8 cellular contexts compared by ENCODE assay signal in the genomic region with DNA sequence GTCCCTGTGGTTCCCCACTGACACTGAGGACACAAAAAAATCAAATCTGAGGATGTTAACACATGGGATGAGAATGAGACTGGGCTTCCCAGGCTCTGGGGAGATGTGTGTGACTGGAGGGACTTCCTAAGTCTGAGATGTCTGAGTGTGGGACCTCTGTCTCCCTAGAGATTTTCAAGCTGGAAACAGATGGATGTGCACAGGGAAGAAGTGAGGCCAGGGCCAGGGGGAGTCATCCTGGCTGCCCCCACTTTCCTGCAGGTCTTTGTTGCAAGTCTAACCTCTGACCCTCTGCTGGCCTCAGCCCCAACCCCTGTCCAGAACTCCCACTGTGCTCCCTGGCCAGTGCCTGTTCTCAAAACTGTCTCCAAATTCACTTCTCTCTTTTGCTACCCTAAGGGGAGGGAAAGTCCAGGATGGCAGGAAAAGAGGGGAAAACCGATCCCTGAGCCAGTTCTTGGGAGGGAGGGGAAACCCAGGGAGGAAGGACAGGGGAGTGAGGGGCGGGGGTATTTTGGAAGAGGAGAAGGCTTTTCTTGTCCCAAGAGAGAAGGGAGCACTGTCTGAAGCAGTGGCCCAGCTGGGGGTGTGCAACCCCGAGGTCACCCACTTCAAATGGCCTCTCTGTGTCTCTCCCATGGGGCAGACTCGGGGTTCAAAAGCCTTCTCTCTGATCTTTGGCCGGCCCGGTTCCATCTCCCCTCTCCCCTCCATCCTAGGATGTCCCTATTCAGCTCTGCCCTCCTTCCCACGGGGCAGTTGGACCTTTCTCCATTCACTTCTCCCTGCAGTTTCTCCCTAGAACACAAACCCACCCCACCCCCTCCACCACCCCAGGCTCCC. TPM values are rescaled to one million over a fixed set of nuclear protein-coding genes. Genes with fewer than 3 reads are reported as not detected.
A peak's percentile ranks its signal among the peaks of the same experiment; 100 is the strongest.
DNase-seq lines count a peak whose midpoint lies in the region; ATAC-seq, FAIRE-seq and TF ChIP-seq lines count a peak whose summit lies in the region.

No MANE protein-coding gene starts in this region.

- peaks cover 82% of the 10 kb centered on the region for H3K4me1 Mint-ChIP-seq in Calu3 (ENCODE audit: low read depth, unreplicated experiment)

- CTCF ChIA-PET in Calu3 (lab: Charles Lee), result interaction anchor here (0.6 kb wide), 1 partner anchor 302 kb away, joined by 4 read pairs; no protein-coding TSS in a partner anchor

- H3K36me3 ChIP-seq in ovary, result no peaks in the 10 kb centered on the region

- no peak for TF ChIP-seq EP300 in ovary (IDR thresholded peaks at IDR 0.05)

- H3K27ac ChIP-seq in ovary, result peak overlapping the region; percentile 95 to 96

- DNase-seq in Calu3, result no peak
- peak; percentile 31 for DNase-seq in RCC 7860 (ENCODE audit: low spot score)
- no peak for DNase-seq in epithelial cell of esophagus (ENCODE audit: low read depth)
- peak in 2 of 5 donors; percentile 60 to 61 for DNase-seq in ovary
- no peak for DNase-seq in HuH-7 (ENCODE audit: low spot score)
- no peak for DNase-seq in GM19239 (ENCODE audit: insufficient read length, low spot score)
- DNase-seq in iPS-NIHi11 (ENCODE audit: low spot score), result no peak

- FAIRE-seq in RCC 7860 (lab: Jason Lieb, UNC), result no peak
- no peak for FAIRE-seq in GM19239 (lab: Jason Lieb, UNC)

- H3K4me3 ChIP-seq in epithelial cell of esophagus (ENCODE audit: low read length) (peak overlapping the region; percentile 70), ovary (peak overlapping the region; percentile 54)

- no TSS peak for BruUV-seq in Calu3 (replicated peaks; lab: Mats Ljungman, UMichigan)

- no peaks in the 10 kb centered on the region for H3K9me3 Mint-ChIP-seq in Calu3 (ENCODE audit: low read depth, unreplicated experiment)

- intact Hi-C loops in Calu3 (cut with micrococcal nuclease; ENCODE audit: unreplicated experiment) (no loop called here), ovary (cut with DNase I) (loop anchor here in 2 of 4 donors (10.0 kb wide), 1 partner anchor 201 kb away; the partner anchor contains the start of gene DDR1 (in 2 of the 2))

- H3K9me3 ChIP-seq in ovary, result no peaks in the 10 kb centered on the region

- TF ChIP-seq POLR2A in ovary (IDR thresholded peaks at IDR 0.05), result no peak

- TF ChIP-seq CTCF in Calu3 (IDR thresholded peaks at IDR 0.05; ENCODE audit: unreplicated experiment) (no peak), epithelial cell of esophagus (IDR thresholded peaks at IDR 0.05; ENCODE audit: insufficient read depth, low read depth, low read length, missing control alignments) (no peak), ovary (IDR thresholded peaks at IDR 0.05) (no peak)

- ATAC-seq in HG02623 (IDR thresholded peaks at IDR 0.05; ENCODE audit: unreplicated experiment), result no peak

- peaks cover 79% of the 10 kb centered on the region for H3K36me3 Mint-ChIP-seq in Calu3 (ENCODE audit: insufficient read depth, unreplicated experiment)

- 10 to 12% (median 11%) methylated on average over 7 of the region's 7 CpGs for WGBS in ovary, 3 donors

- peak overlapping the region; percentile 41 for H3K4me3 Mint-ChIP-seq in Calu3 (ENCODE audit: low read depth, unreplicated experiment)

- H3K4me1 ChIP-seq in ovary (ENCODE audit: insufficient read depth), result peaks cover 15% of the 10 kb centered on the region

- H3K27me3 Mint-ChIP-seq in Calu3 (ENCODE audit: unreplicated experiment), result no peaks in the 10 kb centered on the region

- H3K27me3 ChIP-seq in ovary, result no peaks in the 10 kb centered on the region

- H3K27ac Mint-ChIP-seq in Calu3 (ENCODE audit: unreplicated experiment), result peak overlapping the region; percentile 42

RNA-seq across cellular contexts. Expression of gene PPP1R18, which starts 3.1 kb away (rescaled TPM):
- total RNA-seq in Calu3 (2022) (22.0 and 28.2 TPM in 2 replicates), ovary (10 to 100 TPM; 14.7 to 86.4 (median 56.0) TPM)
- 10 to 100 TPM; 51.0 to 95.9 TPM for polyA plus RNA-seq in ovary

RNA-seq across cellular contexts. Expression of gene NRM, which starts 7.4 kb away (rescaled TPM):
- total RNA-seq in Calu3 (2022), result 22.8 and 30.2 TPM in 2 replicates
- total RNA-seq in ovary, result 10 to 100 TPM in 5 of 7 donors, 1 to 10 TPM in 2; 3.4 to 23.2 (median 15.3) TPM
- polyA plus RNA-seq in ovary, result 10 to 100 TPM; 15.3 to 15.4 TPM

RNA-seq across cellular contexts. Expression of gene DHX16, which starts 10.6 kb away (rescaled TPM):
- total RNA-seq in Calu3 (2022), result 51.6 and 55.6 TPM in 2 replicates
- total RNA-seq in ovary, result 10 to 100 TPM; 18.0 to 27.4 (median 22.5) TPM
- 10 to 100 TPM; 19.3 to 27.4 TPM for polyA plus RNA-seq in ovary

RNA-seq across cellular contexts. Expression of gene MDC1, which starts 33.7 kb away (rescaled TPM):
- total RNA-seq in Calu3 (2022) (62.4 and 66.6 TPM in 2 replicates), ovary (10 to 100 TPM; 13.1 to 62.5 (median 43.9) TPM)
- polyA plus RNA-seq in ovary, result 10 to 100 TPM; 20.1 to 39.0 TPM

RNA-seq across cellular contexts. Expression of gene C6orf136, which starts 36.4 kb away (rescaled TPM):
- 25.3 and 32.4 TPM in 2 replicates for total RNA-seq in Calu3 (2022)
- 10 to 100 TPM in 6 of 7 donors, 1 to 10 TPM in 1; 6.0 to 20.0 (median 14.8) TPM for total RNA-seq in ovary
- 1 to 10 TPM; 6.4 to 9.3 TPM for polyA plus RNA-seq in ovary
